ENCODE assay signal across 8 cellular contexts in genomic region chr11:118927554-118928107, GRCh38. TPM values are rescaled to one million over a fixed set of nuclear protein-coding genes. Genes with fewer than 3 reads are reported as not detected.
DNase-seq lines count a peak whose midpoint lies in the region; ATAC-seq and TF ChIP-seq lines count a peak whose summit lies in the region.

No MANE protein-coding gene starts in this region.

- ATAC-seq in central memory CD8-positive, alpha-beta T cell (replicated peaks; ENCODE audit: extremely low read depth, poor library complexity, severe bottlenecking) = no peak
- ATAC-seq in natural killer cell (no peak), GM21717 (IDR thresholded peaks at IDR 0.05; ENCODE audit: unreplicated experiment) (no peak), GM19324 (IDR thresholded peaks at IDR 0.05; ENCODE audit: low FRiP score, unreplicated experiment) (no peak)

- peaks cover 59% of the 10 kb centered on the region for H3K4me1 Mint-ChIP-seq in central memory CD8-positive, alpha-beta T cell
- peaks cover 52 to 68% of the 10 kb centered on the region in 2 donors for H3K4me1 Mint-ChIP-seq in natural killer cell

- no peak for DNase-seq in A673 (ENCODE audit: low spot score)
- DNase-seq in Jurkat, Clone E6-1 (ENCODE audit: low read depth, low spot score) = no peak
- no peak for DNase-seq in central memory CD8-positive, alpha-beta T cell (ENCODE audit: low spot score in 2 of 2)
- no peak for DNase-seq in natural killer cell
- no peak for DNase-seq in stimulated activated CD4-positive, alpha-beta T cell treated with anti-CD3 and anti-CD28 coated beads, Interleukin-2, amount 100 ng/mL, for 48 hours
- DNase-seq in NCI-H1105 (lab: John Stamatoyannopoulos, UW) = no peak

- peaks cover 64% of the 10 kb centered on the region for H3K36me3 Mint-ChIP-seq in central memory CD8-positive, alpha-beta T cell (ENCODE audit: insufficient read depth)
- H3K36me3 Mint-ChIP-seq in natural killer cell = no peaks in the 10 kb centered on the region

- BruUV-seq in A673 (replicated peaks; lab: Mats Ljungman, UMichigan) = no TSS peak

- POLR2A ChIA-PET in A673 (lab: Charles Lee; ENCODE audit: low non-redundant PET) = interaction anchor here (0.6 kb wide), 1 partner anchor 19 kb away, joined by 12 read pairs; no protein-coding TSS in a partner anchor

- H3K27ac Mint-ChIP-seq in central memory CD8-positive, alpha-beta T cell (ENCODE audit: low read depth) = peak overlapping the region; percentile 97
- peak overlapping the region; percentile 95 to 96 for H3K27ac Mint-ChIP-seq in natural killer cell

- no peaks in the 10 kb centered on the region for H3K27me3 Mint-ChIP-seq in central memory CD8-positive, alpha-beta T cell
- peaks cover 0 to 3% of the 10 kb centered on the region in 2 donors for H3K27me3 Mint-ChIP-seq in natural killer cell (ENCODE audit: low read depth in 2 of 2)

- H3K27me3 ChIP-seq in A673 (replicated peaks; ENCODE audit: insufficient read depth, low read depth, low read length, poor library complexity) = no peaks in the 10 kb centered on the region

- CTCF ChIA-PET in A673 (lab: Charles Lee) = interaction anchor here (0.6 to 3.7 kb wide), 5 partner anchors 14 to 98 kb away, joined by 4 to 49 read pairs (median 7); no protein-coding TSS in a partner anchor

- H3K4me3 Mint-ChIP-seq in central memory CD8-positive, alpha-beta T cell = peak overlapping the region; percentile 84
- H3K4me3 Mint-ChIP-seq in natural killer cell = peak overlapping the region; percentile 96

- peaks cover 40% of the 10 kb centered on the region for H3K4me1 ChIP-seq in A673 (ENCODE audit: insufficient read depth, low read length, poor library complexity, severe bottlenecking)

- intact Hi-C loops in A673 (cut with micrococcal nuclease; ENCODE audit: unreplicated experiment) (loop anchor here (1.0 to 5.0 kb wide), 3 partner anchors 20 to 175 kb away; partner anchors contain the start of genes DDX6 and DPAGT1), natural killer cell (cut with micrococcal nuclease) (loop anchor here (1.0 to 5.0 kb wide), 5 partner anchors 13 to 237 kb away; partner anchors contain the start of gene DDX6)

- H3K9me3 ChIP-seq in A673 (ENCODE audit: low read depth, low read length, poor library complexity, severe bottlenecking) = no peaks in the 10 kb centered on the region

- no peaks in the 10 kb centered on the region for H3K36me3 ChIP-seq in A673 (ENCODE audit: insufficient read depth, low read length, poor library complexity, severe bottlenecking)

- TF ChIP-seq CTCF in A673 (conservative IDR thresholded peaks at IDR 0.05; ENCODE audit: low read depth, low read length) (no peak), natural killer cell (IDR thresholded peaks at IDR 0.05) (no peak)

- no peaks in the 10 kb centered on the region for H3K9me3 Mint-ChIP-seq in central memory CD8-positive, alpha-beta T cell
- no peaks in the 10 kb centered on the region for H3K9me3 Mint-ChIP-seq in natural killer cell

- peak overlapping the region; percentile 14 for H3K27ac ChIP-seq in A673 (ENCODE audit: low read depth, low read length, poor library complexity, severe bottlenecking)

- H3K4me3 ChIP-seq in A673 (ENCODE audit: low read depth, low read length, poor library complexity, severe bottlenecking) = peak overlapping the region; percentile 70
- H3K4me3 ChIP-seq in Jurkat, Clone E6-1 (ENCODE audit: low read length) = peak overlapping the region; percentile 75

RNA-seq across cellular contexts. Expression of gene BCL9L, which starts 1.9 kb away (rescaled TPM):
- 49.9 and 64.0 TPM in 2 replicates for total RNA-seq in A673 (2021)
- 9.8 TPM for polyA plus RNA-seq in Jurkat, Clone E6-1 (2012; ENCODE audit: insufficient read depth, insufficient read length)
- total RNA-seq in natural killer cell = 100 to 1,000 TPM; 221 to 255 (median 234) TPM

RNA-seq across cellular contexts. Expression of gene UPK2, which starts 28.5 kb away (rescaled TPM):
- total RNA-seq in A673 (2021) = not detected in 2 replicates
- not detected for polyA plus RNA-seq in Jurkat, Clone E6-1 (2012; ENCODE audit: insufficient read depth, insufficient read length)
- under 1 TPM in 2 of 3 donors, not detected in 1; 0.40 to 0.41 TPM for total RNA-seq in natural killer cell

RNA-seq across cellular contexts. Expression of gene FOXR1, which starts 43.9 kb away (rescaled TPM):
- not detected in 2 replicates for total RNA-seq in A673 (2021)
- polyA plus RNA-seq in Jurkat, Clone E6-1 (2012; ENCODE audit: insufficient read depth, insufficient read length) = not detected
- not detected for total RNA-seq in natural killer cell

RNA-seq across cellular contexts. Expression of gene CXCR5, which starts 43.9 kb away (rescaled TPM):
- not detected in 2 replicates for total RNA-seq in A673 (2021)
- not detected for polyA plus RNA-seq in Jurkat, Clone E6-1 (2012; ENCODE audit: insufficient read depth, insufficient read length)
- total RNA-seq in natural killer cell = 1 to 10 TPM in 1 of 3 donors, under 1 TPM in 2; 0.56 to 1.3 (median 0.86) TPM
